Comparison of ENCODE assay signal across 16 cellular contexts in genomic region chr5:162565-163337, GRCh38. TPM values are rescaled to one million over a fixed set of nuclear protein-coding genes. Genes with fewer than 3 reads are reported as not detected.
"Had no signal": no experiment of that assay in that cellular context is flagged by ENCODE, and none has a peak within 500 bp of the region (broad histone marks: within the 10 kb centered on the region; RNA-seq: fewer than 3 reads in every experiment).

No MANE protein-coding gene starts in this region.

- H3K27me3 ChIP-seq: cardiac muscle cell, testis had no signal

- H3K27ac Mint-ChIP-seq: activated B cell treated with CpG ODN at 0.5 μM for 24 hours; activated naive CD8-positive, alpha-beta T cell treated with anti-CD3 and anti-CD28 coated beads, Interleukin-2, amount 10 ng/mL, durations not matched to agents 7 days and 5 days; T-helper 17 cell had no signal

- H3K27ac ChIP-seq: cardiac muscle cell, coronary artery, heart left ventricle, left lung, parathyroid adenoma, testis had no signal

- H3K36me3 ChIP-seq: cardiac muscle cell, heart left ventricle, left lung had no signal

- H3K4me1 ChIP-seq: heart left ventricle, left lung, parathyroid adenoma, testis had no signal

- H3K4me1 Mint-ChIP-seq: activated B cell treated with CpG ODN at 0.5 μM for 24 hours; activated naive CD8-positive, alpha-beta T cell treated with anti-CD3 and anti-CD28 coated beads, Interleukin-2, amount 10 ng/mL, durations not matched to agents 7 days and 5 days; neural crest cell had no signal

- H3K36me3 Mint-ChIP-seq: activated naive CD8-positive, alpha-beta T cell treated with anti-CD3 and anti-CD28 coated beads, Interleukin-2, amount 10 ng/mL, durations not matched to agents 7 days and 5 days had no signal

- DNase-seq: activated B cell treated with CpG ODN at 0.5 μM for 24 hours; activated gamma-delta T cell; activated naive CD8-positive, alpha-beta T cell treated with anti-CD3 and anti-CD28 coated beads, Interleukin-2, amount 10 ng/mL, durations not matched to agents 7 days and 5 days; effector CD4-positive, alpha-beta T cell; foreskin melanocyte; left lung; stimulated activated CD4-positive, alpha-beta T cell treated with anti-CD3 and anti-CD28 coated beads, Interleukin-1b, Interleukin-23, amount 100 ng/mL, for 48 hours; stimulated activated naive CD4-positive, alpha-beta T cell treated with Interleukin-2 at 50 U/mL for 16 hours; T-helper 17 cell; testis had no signal

- ATAC-seq: left lung, T-helper 17 cell had no signal

- H3K4me3 Mint-ChIP-seq: activated B cell treated with CpG ODN at 0.5 μM for 24 hours; activated naive CD8-positive, alpha-beta T cell treated with anti-CD3 and anti-CD28 coated beads, Interleukin-2, amount 10 ng/mL, durations not matched to agents 7 days and 5 days; neural crest cell; T-helper 17 cell had no signal

- H3K9me3 Mint-ChIP-seq: activated B cell treated with CpG ODN at 0.5 μM for 24 hours; activated naive CD8-positive, alpha-beta T cell treated with anti-CD3 and anti-CD28 coated beads, Interleukin-2, amount 10 ng/mL, durations not matched to agents 7 days and 5 days; neural crest cell had no signal

- H3K4me3 ChIP-seq: cardiac muscle cell, coronary artery, heart left ventricle, left lung, testis had no signal

- H3K9me3 ChIP-seq: heart left ventricle, left lung, testis had no signal

RNA-seq across cellular contexts. Expression of gene LRRC14B, which starts 28.5 kb away (rescaled TPM):
- total RNA-seq: activated B cell treated with CpG ODN at 0.5 μM for 24 hours, astrocyte, left lung, neural crest cell, T-helper 17 cell had no signal
